ENCODE assay signal across 8 cellular contexts in genomic region chr2:135004005-135004746, GRCh38. TPM values are rescaled to one million over a fixed set of nuclear protein-coding genes. Genes with fewer than 3 reads are reported as not detected.
A peak's percentile ranks its signal among the peaks of the same experiment; 100 is the strongest.
DNase-seq lines count a peak whose midpoint lies in the region; ATAC-seq and TF ChIP-seq lines count a peak whose summit lies in the region.

No MANE protein-coding gene starts in this region.

- H3K27me3 ChIP-seq in testis = no peaks in the 10 kb centered on the region

- ATAC-seq in GM21447 (IDR thresholded peaks at IDR 0.05; ENCODE audit: unreplicated experiment) = peak; percentile 81

- H3K36me3 ChIP-seq in testis (ENCODE audit: low read depth, missing control alignments) = no peaks in the 10 kb centered on the region

- TF ChIP-seq CTCF in foreskin fibroblast (IDR thresholded peaks at IDR 0.05; ENCODE audit: low read depth, low read length) = peak; percentile 99
- peak; percentile 58 to 81 (median 67) for TF ChIP-seq CTCF in testis (IDR thresholded peaks at IDR 0.05)

- H3K27ac ChIP-seq in testis = no peak overlapping the region

- H3K4me1 ChIP-seq in testis = no peaks in the 10 kb centered on the region

- WGBS in testis, 2 donors = 7 to 9% methylated on average over 17 of the region's 17 CpGs

- H3K9me3 ChIP-seq in testis = no peaks in the 10 kb centered on the region

- DNase-seq in DMS153 treated with DMSO at 0.1 percent for 48 hours (lab: John Stamatoyannopoulos, UW; ENCODE audit: unreplicated experiment) (peak; percentile 40), RPMI7951 (ENCODE audit: low read depth) (peak; percentile 71), foreskin fibroblast (peak; percentile 74 to 92), occipital lobe (lab: John Stamatoyannopoulos, UW) (peak; percentile 68), testis (peak; percentile 80)
- DNase-seq in Jurkat, Clone E6-1 (ENCODE audit: low read depth, low spot score) = peak; percentile 38
- DNase-seq in activated effector memory CD4-positive, alpha-beta T cell treated with Interleukin-2 at 50 U/mL for 16 hours = peak; percentile 55

- no peak overlapping the region for H3K4me3 ChIP-seq in Jurkat, Clone E6-1 (ENCODE audit: low read length)
- H3K4me3 ChIP-seq in foreskin fibroblast (ENCODE audit: low read depth in 1 of 2, low read length in 2 of 2) (peak overlapping the region in 1 of 2 donors; percentile 36), testis (no peak overlapping the region)

- TF ChIP-seq POLR2A in testis (IDR thresholded peaks at IDR 0.05) = no peak

- intact Hi-C loops in testis (cut with DNase I; ENCODE audit: low total_unique reads) = no loop called here

RNA-seq across cellular contexts. Expression of gene MAP3K19, which starts 43.1 kb away (rescaled TPM):
- polyA plus RNA-seq in Jurkat, Clone E6-1 (2012; ENCODE audit: insufficient read depth, insufficient read length) = not detected
- total RNA-seq in RPMI7951 (2014; rRNA removed; shearing (Covaris generic)) = not detected in 2 replicates
- total RNA-seq in occipital lobe (0.78 TPM), testis (1 to 10 TPM; 6.8 to 9.8 TPM)
- polyA plus RNA-seq in testis (ENCODE audit: insufficient read depth, low read depth, low replicate concordance) = 15.1 TPM

RNA-seq across cellular contexts. Expression of gene RAB3GAP1, which starts 47.9 kb away (rescaled TPM):
- polyA plus RNA-seq in Jurkat, Clone E6-1 (2012; ENCODE audit: insufficient read depth, insufficient read length) = 18.0 TPM
- total RNA-seq in RPMI7951 (2014; rRNA removed; shearing (Covaris generic)) = 36.1 and 39.2 TPM in 2 replicates
- 89.7 TPM for total RNA-seq in occipital lobe
- total RNA-seq in testis = 10 to 100 TPM; 40.5 to 45.9 TPM
- 39.9 TPM for polyA plus RNA-seq in testis (ENCODE audit: insufficient read depth, low read depth, low replicate concordance)
